Comparison of ENCODE assay signal across 8 cellular contexts in the genomic region with DNA sequence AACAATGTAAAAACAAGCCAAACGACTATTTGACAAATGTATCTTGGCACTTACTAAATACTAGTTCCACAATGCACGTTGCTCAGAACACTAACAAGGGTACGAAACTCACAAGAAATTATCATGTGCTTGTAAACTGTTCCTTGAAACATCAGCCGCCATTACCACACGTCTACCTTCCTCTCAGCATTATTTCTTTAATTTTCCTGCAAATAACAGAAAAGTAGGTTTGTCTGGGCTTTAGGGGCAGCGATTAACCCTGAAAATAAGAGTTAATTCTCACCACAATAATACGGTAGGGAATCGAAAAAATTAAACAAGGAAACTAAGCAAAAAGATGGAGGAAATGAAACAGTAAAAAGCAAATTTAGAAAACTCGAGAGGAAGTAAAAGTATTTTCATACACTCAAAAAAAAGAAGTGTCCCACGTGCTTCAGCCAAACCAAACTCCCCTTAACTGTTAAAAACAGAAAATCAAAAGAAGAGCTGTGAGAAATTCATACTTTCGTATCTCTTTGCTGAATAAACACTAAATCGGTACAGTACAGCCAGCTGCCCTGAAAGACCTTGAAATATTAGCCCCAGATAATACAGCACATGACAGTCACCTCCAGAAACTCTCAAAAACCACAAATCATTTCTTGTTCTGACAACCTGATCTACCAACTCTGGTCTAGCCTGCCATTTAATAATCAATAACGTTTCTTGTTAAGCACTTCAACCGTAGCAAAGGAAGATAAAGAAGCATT. TPM values are rescaled to one million over a fixed set of nuclear protein-coding genes. Genes with fewer than 3 reads are reported as not detected.
DNase-seq lines count a peak whose midpoint lies in the region; ATAC-seq, FAIRE-seq and TF ChIP-seq lines count a peak whose summit lies in the region.

No MANE protein-coding gene starts in this region.

- H3K4me1 Mint-ChIP-seq in stimulated activated naive B cell treated with anti-CD40 and anti-IgM and Interleukin-4, amounts not matched to agents 10 μg/mL and 1 μg/mL and 100 μg/mL, for 72 hours = peaks cover 52 to 83% of the 10 kb centered on the region in 2 donors

- peaks cover 33% of the 10 kb centered on the region for H3K4me1 ChIP-seq in A549
- H3K4me1 ChIP-seq in hepatocyte (ENCODE audit: insufficient read depth) = peaks cover 7% of the 10 kb centered on the region

- H3K79me2 ChIP-seq in hepatocyte = peaks cover 65% of the 10 kb centered on the region

- no peak for TF ChIP-seq POLR2A in A549 (IDR thresholded peaks at IDR 0.05; ENCODE audit: low read length)

- no peak for ATAC-seq in A549
- ATAC-seq in GM18870 (IDR thresholded peaks at IDR 0.05; ENCODE audit: unreplicated experiment) = peak; percentile 84
- ATAC-seq in HG03095 (IDR thresholded peaks at IDR 0.05; ENCODE audit: unreplicated experiment) = peak; percentile 50
- peak; percentile 66 for ATAC-seq in stimulated activated naive B cell treated with anti-CD40 and anti-IgM and Interleukin-4, amounts not matched to agents 10 μg/mL and 1 μg/mL and 100 μg/mL, for 72 hours (replicated peaks)

- H3K4me2 ChIP-seq in A549 = peak overlapping the region; percentile 94
- H3K4me2 ChIP-seq in hepatocyte = peak overlapping the region; percentile 76

- H3K27ac ChIP-seq in A549 (peak overlapping the region; percentile 80 to 95), VCaP (peak overlapping the region; percentile 83), hepatocyte (peak overlapping the region; percentile 97)

- H3K4me3 Mint-ChIP-seq in stimulated activated naive B cell treated with anti-CD40 and anti-IgM and Interleukin-4, amounts not matched to agents 10 μg/mL and 1 μg/mL and 100 μg/mL, for 72 hours = peak overlapping the region; percentile 94

- TF ChIP-seq RAD21 in A549 (conservative IDR thresholded peaks at IDR 0.05 in 1 of 2, IDR thresholded peaks at IDR 0.05 in 1 of 2) = no peak

- no peaks in the 10 kb centered on the region for H3K36me3 ChIP-seq in hepatocyte (replicated peaks; ENCODE audit: insufficient read depth, low read depth)

- no peaks in the 10 kb centered on the region for H3K27me3 ChIP-seq in hepatocyte

- no peak for TF ChIP-seq EP300 in A549 (IDR thresholded peaks at IDR 0.05)

- no peak for FAIRE-seq in A549 (lab: Jason Lieb, UNC)

- H3K4me3 ChIP-seq in A549 (peak overlapping the region; percentile 79), hepatocyte (peak overlapping the region; percentile 90)

- H4K20me1 ChIP-seq in hepatocyte (ENCODE audit: insufficient read depth, poor library complexity, severe bottlenecking) = peaks cover 25% of the 10 kb centered on the region

- no peak for TF ChIP-seq CTCF in A549 (IDR thresholded peaks at IDR 0.05)
- no peak for TF ChIP-seq CTCF in VCaP (conservative IDR thresholded peaks at IDR 0.05)
- no peak for TF ChIP-seq CTCF in hepatocyte (IDR thresholded peaks at IDR 0.05; ENCODE audit: poor library complexity)

- H3K27ac Mint-ChIP-seq in stimulated activated naive B cell treated with anti-CD40 and anti-IgM and Interleukin-4, amounts not matched to agents 10 μg/mL and 1 μg/mL and 100 μg/mL, for 72 hours = peak overlapping the region; percentile 96

- H3K9me3 ChIP-seq in A549 (no peaks in the 10 kb centered on the region), hepatocyte (ENCODE audit: low read depth) (no peaks in the 10 kb centered on the region)

- H2AFZ ChIP-seq in hepatocyte = peak overlapping the region; percentile 6

- no peaks in the 10 kb centered on the region for H3K27me3 Mint-ChIP-seq in stimulated activated naive B cell treated with anti-CD40 and anti-IgM and Interleukin-4, amounts not matched to agents 10 μg/mL and 1 μg/mL and 100 μg/mL, for 72 hours

- 51% methylated on average over 14 of the region's 14 CpGs for WGBS in A549 (ENCODE audit: missing lambda C conversion rate)
- 46% methylated on average over 14 of the region's 14 CpGs for WGBS in hepatocyte (ENCODE audit: low lambda C conversion rate, missing lambda C conversion rate)

- no peaks in the 10 kb centered on the region for H3K9me2 ChIP-seq in hepatocyte (replicated peaks; ENCODE audit: insufficient read depth)

- H3K9me3 Mint-ChIP-seq in stimulated activated naive B cell treated with anti-CD40 and anti-IgM and Interleukin-4, amounts not matched to agents 10 μg/mL and 1 μg/mL and 100 μg/mL, for 72 hours = no peaks in the 10 kb centered on the region

- CTCF ChIA-PET in A549 (lab: Yijun Ruan, JAX) = interaction anchor here (0.6 to 1.2 kb wide), 2 partner anchors 10 to 108 kb away, joined by 3 read pairs; no protein-coding TSS in a partner anchor

- DNase-seq in A549 (ENCODE audit: low read depth in 1 of 2, low spot score in 1 of 2) = no peak
- DNase-seq in hepatocyte (ENCODE audit: low spot score) = no peak
- no peak for DNase-seq in stimulated activated naive B cell treated with anti-CD40 and anti-IgM and Interleukin-4, amounts not matched to agents 10 μg/mL and 1 μg/mL and 100 μg/mL, for 72 hours
- no peak for DNase-seq in activated CD4-positive, alpha-beta T cell treated with anti-CD3 and anti-CD28 coated beads for 1 hour
- no peak for DNase-seq in middle frontal gyrus (ENCODE audit: extremely low spot score, low spot score)

- POLR2A ChIA-PET in A549 (lab: Yijun Ruan, JAX) = no interaction called here

- H3K36me3 Mint-ChIP-seq in stimulated activated naive B cell treated with anti-CD40 and anti-IgM and Interleukin-4, amounts not matched to agents 10 μg/mL and 1 μg/mL and 100 μg/mL, for 72 hours = peaks cover 36 to 49% of the 10 kb centered on the region in 2 donors

TF ChIP-seq in A549, 52 proteins besides CTCF, POLR2A, EP300 and RAD21:
- TF ChIP-seq SREBF2 (IDR thresholded peaks at IDR 0.05) (no peak), JUNB (IDR thresholded peaks at IDR 0.05) (no peak), MAZ (IDR thresholded peaks at IDR 0.05; ENCODE audit: borderline replicate concordance, low read depth, low read length) (no peak), ESRRA (IDR thresholded peaks at IDR 0.05; ENCODE audit: borderline replicate concordance, low read length) (no peak), ZFP36 (IDR thresholded peaks at IDR 0.05; ENCODE audit: borderline replicate concordance, partially characterized antibody) (no peak), HEYL (CRISPR knock-in tag; IDR thresholded peaks at IDR 0.05) (no peak), JUN (IDR thresholded peaks at IDR 0.05) (no peak)
- TF ChIP-seq, protein P1, sequence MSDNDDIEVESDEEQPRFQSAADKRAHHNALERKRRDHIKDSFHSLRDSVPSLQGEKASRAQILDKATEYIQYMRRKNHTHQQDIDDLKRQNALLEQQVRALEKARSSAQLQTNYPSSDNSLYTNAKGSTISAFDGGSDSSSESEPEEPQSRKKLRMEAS (IDR thresholded peaks at IDR 0.05) = no peak
- TF ChIP-seq, protein P2, sequence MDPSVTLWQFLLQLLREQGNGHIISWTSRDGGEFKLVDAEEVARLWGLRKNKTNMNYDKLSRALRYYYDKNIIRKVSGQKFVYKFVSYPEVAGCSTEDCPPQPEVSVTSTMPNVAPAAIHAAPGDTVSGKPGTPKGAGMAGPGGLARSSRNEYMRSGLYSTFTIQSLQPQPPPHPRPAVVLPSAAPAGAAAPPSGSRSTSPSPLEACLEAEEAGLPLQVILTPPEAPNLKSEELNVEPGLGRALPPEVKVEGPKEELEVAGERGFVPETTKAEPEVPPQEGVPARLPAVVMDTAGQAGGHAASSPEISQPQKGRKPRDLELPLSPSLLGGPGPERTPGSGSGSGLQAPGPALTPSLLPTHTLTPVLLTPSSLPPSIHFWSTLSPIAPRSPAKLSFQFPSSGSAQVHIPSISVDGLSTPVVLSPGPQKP (IDR thresholded peaks at IDR 0.05; ENCODE audit: low read depth, low read length) = no peak
- TF ChIP-seq, protein P3, sequence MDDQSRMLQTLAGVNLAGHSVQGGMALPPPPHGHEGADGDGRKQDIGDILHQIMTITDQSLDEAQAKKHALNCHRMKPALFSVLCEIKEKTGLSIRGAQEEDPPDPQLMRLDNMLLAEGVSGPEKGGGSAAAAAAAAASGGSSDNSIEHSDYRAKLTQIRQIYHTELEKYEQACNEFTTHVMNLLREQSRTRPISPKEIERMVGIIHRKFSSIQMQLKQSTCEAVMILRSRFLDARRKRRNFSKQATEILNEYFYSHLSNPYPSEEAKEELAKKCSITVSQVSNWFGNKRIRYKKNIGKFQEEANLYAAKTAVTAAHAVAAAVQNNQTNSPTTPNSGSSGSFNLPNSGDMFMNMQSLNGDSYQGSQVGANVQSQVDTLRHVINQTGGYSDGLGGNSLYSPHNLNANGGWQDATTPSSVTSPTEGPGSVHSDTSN (IDR thresholded peaks at IDR 0.05) = no peak
TF ChIP-seq in A549: peak in this region for 0.

RNA-seq across cellular contexts. Expression of a gene that starts 1.2 kb away (rescaled TPM):
- 28.2 and 46.4 TPM in 2 replicates for polyA plus RNA-seq in A549 (2011; rRNA removed)
- polyA plus RNA-seq in A549 (2012; cell fraction: cytosol; rRNA removed) = 28.5 and 35.8 TPM in 2 replicates
- 40.6 and 59.5 TPM in 2 replicates for polyA plus RNA-seq in A549 (2012; cell fraction: nucleus; rRNA removed)
- polyA plus RNA-seq in A549 (2017; fragmentation: RNase III; extraction: RNeasy Plus Mini Kit Qiagen cat#74134 plus additional on column Dnase treatment) = 35.7 to 37.8 TPM (median 37.6 TPM) in 3 replicates
- 43.7 and 44.1 TPM in 2 replicates for polyA minus RNA-seq in A549 (2011; rRNA and poly(A)+ RNA removed)
- 41.0 and 50.1 TPM in 2 replicates for total RNA-seq in hepatocyte
- 55.8 and 56.1 TPM in 2 replicates for polyA plus RNA-seq in hepatocyte

Comparison
In these comparisons a context has a peak if more than half of its experiments do, and no peak if none do; other contexts are left out.
1. ATAC-seq: peak in GM18870 (single experiment), HG03095 (single experiment) and stimulated activated naive B cell treated with anti-CD40 and anti-IgM and Interleukin-4, amounts not matched to agents 10 μg/mL and 1 μg/mL and 100 μg/mL, for 72 hours (2 of 2); none in A549 (0 of 2).
2. Peak in every context shown above with its lines, with median percentiles within 50 percentile points of each other: H3K27ac ChIP-seq.